In genomic region chr6:147389463-147389862, GRCh38 we compare ENCODE assay signal across 20 cellular contexts.
DNase-seq lines count a peak whose midpoint lies in the region; ATAC-seq, FAIRE-seq and TF ChIP-seq lines count a peak whose summit lies in the region.
"Had no signal": no experiment of that assay in that cellular context is flagged by ENCODE, and none has a peak within 500 bp of the region (broad histone marks: within the 10 kb centered on the region; RNA-seq: fewer than 3 reads in every experiment).

No MANE protein-coding gene starts in this region.

- H3K4me1 ChIP-seq in Panc1 (ENCODE audit: control insufficient read depth, insufficient read depth, low read length): peaks cover 23% of the 10 kb centered on the region; the same call in 1 of the 2 replicates
- H3K4me1 ChIP-seq: BLaER1 treated with 17β-estradiol and CSF1 and Interleukin-3, amounts not matched to agents 10 nM and 100 nM; Caco-2 had no signal

- FAIRE-seq in G401.6 (lab: Jason Lieb, UNC) (peak; percentile 13), islet of Langerhans (lab: Jason Lieb, UNC) (peak; percentile 38)
- FAIRE-seq: A549, D721Med, GM12878, GM12892, GM18507 had no signal

- POLR2A ChIA-PET in Panc1 (lab: Charles Lee): no interaction called here

- no peak for DNase-seq in Panc1 (ENCODE audit: low read depth, low spot score)
- DNase-seq in activated CD4-positive, alpha-beta T cell treated with anti-CD3 and anti-CD28 coated beads for 48 hours: no peak
- no peak for DNase-seq in WERI-Rb-1
- no peak for DNase-seq in substantia nigra (lab: John Stamatoyannopoulos, UW)
- DNase-seq: AML-193; Caco-2; Calu3; CD4-positive, alpha-beta T cell; CD8-positive, alpha-beta T cell; DMS79 treated with DMSO at 0.1 percent for 48 hours; GDM1 had no signal

- peaks cover 11% of the 10 kb centered on the region for H3K36me3 ChIP-seq in Panc1 (ENCODE audit: control insufficient read depth, insufficient read depth, low read length)
- H3K36me3 ChIP-seq in WERI-Rb-1: no peaks in the 10 kb centered on the region

- TF ChIP-seq CTCF in Panc1 (IDR thresholded peaks at IDR 0.05): no peak
- TF ChIP-seq CTCF in WERI-Rb-1 (IDR thresholded peaks at IDR 0.05; ENCODE audit: low read depth, low read length): no peak

- H3K27ac ChIP-seq in Panc1 (ENCODE audit: low read length) (no peak overlapping the region; the same call in 1 of the 2 replicates), WERI-Rb-1 (no peak overlapping the region), substantia nigra (ENCODE audit: low read depth, low read length, poor library complexity, severe bottlenecking) (no peak overlapping the region)
- H3K27ac ChIP-seq: A549; BLaER1 treated with 17β-estradiol and CSF1 and Interleukin-3, amounts not matched to agents 10 nM and 100 nM; C4-2B had no signal

- peak; percentile 76 for ATAC-seq in Panc1
- ATAC-seq: A549; CD8-positive, alpha-beta T cell; GM12878 had no signal

- H3K27me3 ChIP-seq in Panc1 (ENCODE audit: control insufficient read depth, insufficient read depth, low read length) (no peaks in the 10 kb centered on the region), WERI-Rb-1 (ENCODE audit: insufficient read depth, low read depth, severe bottlenecking) (no peaks in the 10 kb centered on the region)
- H3K27me3 ChIP-seq: BLaER1 treated with 17β-estradiol and CSF1 and Interleukin-3, amounts not matched to agents 10 nM and 100 nM had no signal

- BruUV-seq in Panc1 (replicated peaks; lab: Mats Ljungman, UMichigan): no TSS peak

- CTCF ChIA-PET in Panc1 (lab: Charles Lee): no interaction called here

- in situ Hi-C loops in Panc1 (cut with HindIII; ENCODE audit: low pct_unique_long_range_greater_than_20kb, low sequenced_read_pairs): no loop called here

- H3K4me3 ChIP-seq in Panc1 (ENCODE audit: low read depth in 2 of 2, low read length in 2 of 2) (no peak overlapping the region), WERI-Rb-1 (ENCODE audit: low read depth, low read length) (no peak overlapping the region)
- H3K4me3 ChIP-seq: A549; BLaER1 treated with 17β-estradiol and CSF1 and Interleukin-3, amounts not matched to agents 10 nM and 100 nM; GM12878 had no signal

- intact Hi-C loops in Panc1 (cut with micrococcal nuclease; ENCODE audit: unreplicated experiment): no loop called here

- H3K9me3 ChIP-seq in Panc1 (ENCODE audit: control insufficient read depth, insufficient read depth, low read depth, low read length): no peaks in the 10 kb centered on the region
- no peaks in the 10 kb centered on the region for H3K9me3 ChIP-seq in WERI-Rb-1 (ENCODE audit: severe bottlenecking)
- H3K9me3 ChIP-seq: A549; BLaER1 treated with 17β-estradiol and CSF1 and Interleukin-3, amounts not matched to agents 10 nM and 100 nM; Caco-2 had no signal
